ENCODE assay signal across 12 cellular contexts in the genomic region with DNA sequence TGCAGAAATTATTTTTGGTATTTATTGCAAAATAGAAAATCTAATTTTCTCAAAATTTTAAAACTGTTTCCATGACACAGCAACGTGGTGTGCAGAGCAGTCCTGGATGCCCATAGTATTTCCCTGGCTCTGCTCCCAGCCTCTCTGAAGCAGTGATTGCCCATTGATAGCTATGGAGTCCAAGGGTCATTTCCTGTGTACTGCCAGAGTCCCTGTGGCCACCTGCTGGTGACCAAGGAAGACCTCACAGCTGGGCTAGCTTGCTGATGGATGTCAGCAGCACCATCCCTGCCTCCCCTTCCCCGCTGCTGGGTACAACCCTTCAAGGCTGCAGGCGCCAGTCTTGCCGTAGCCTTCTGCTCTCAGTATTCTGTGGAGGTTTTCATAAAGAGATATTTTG.
A peak's percentile ranks its signal among the peaks of the same experiment; 100 is the strongest.
DNase-seq lines count a peak whose midpoint lies in the region; ATAC-seq and TF ChIP-seq lines count a peak whose summit lies in the region.
"Had no signal": no experiment of that assay in that cellular context is flagged by ENCODE, and none has a peak within 500 bp of the region (broad histone marks: within the 10 kb centered on the region; RNA-seq: fewer than 3 reads in every experiment).

No MANE protein-coding gene starts in this region.

- H3K4me1 ChIP-seq in Peyer's patch, result no peaks in the 10 kb centered on the region

- no peaks in the 10 kb centered on the region for H3K27me3 Mint-ChIP-seq in type B pancreatic cell

- H3K4me1 Mint-ChIP-seq in type B pancreatic cell (ENCODE audit: unreplicated experiment), result peaks cover 25% of the 10 kb centered on the region

- H3K36me3 ChIP-seq in Peyer's patch, result no peaks in the 10 kb centered on the region

- H3K36me3 Mint-ChIP-seq in type B pancreatic cell, result peaks cover 3% of the 10 kb centered on the region

- no peaks in the 10 kb centered on the region for H3K9me3 Mint-ChIP-seq in type B pancreatic cell

- H3K27ac ChIP-seq in Peyer's patch, result no peak overlapping the region

- no peak overlapping the region for H3K4me3 Mint-ChIP-seq in type B pancreatic cell

- no peak for ATAC-seq in GM21786 (IDR thresholded peaks at IDR 0.05; ENCODE audit: unreplicated experiment)

- H3K9me3 ChIP-seq in Peyer's patch, result no peaks in the 10 kb centered on the region

- TF ChIP-seq POLR2A in Peyer's patch (IDR thresholded peaks at IDR 0.05), result no peak

- H3K27ac Mint-ChIP-seq in type B pancreatic cell, result no peak overlapping the region

- no peak overlapping the region for H3K4me3 ChIP-seq in Peyer's patch

- no peaks in the 10 kb centered on the region for H3K27me3 ChIP-seq in Peyer's patch

- peak; percentile 25 for DNase-seq in NCI-H82 (lab: John Stamatoyannopoulos, UW)
- DNase-seq in NCI-H82 treated with DMSO at 0.1 percent for 48 hours (lab: John Stamatoyannopoulos, UW; ENCODE audit: unreplicated experiment), result no peak
- peak in 2 of 3 donors; percentile 72 to 81 for DNase-seq in Peyer's patch
- DNase-seq in iPS-NIHi7 (ENCODE audit: extremely low spot score), result peak; percentile 45
- no peak for DNase-seq in type B pancreatic cell (ENCODE audit: extremely low spot score, unreplicated experiment)
- no peak for DNase-seq in NOMO-1 treated with dmso at 0.1 percent for 144 hours (lab: John Stamatoyannopoulos, UW; ENCODE audit: unreplicated experiment)
- DNase-seq in NCI-H2196 (lab: John Stamatoyannopoulos, UW; ENCODE audit: unreplicated experiment), result no peak
- DNase-seq: aorta; effector CD8-positive, alpha-beta T cell; NCI-H1694; RPMI8226 had no signal

- TF ChIP-seq CTCF in Peyer's patch (IDR thresholded peaks at IDR 0.05), result peak in 4 of 6 experiments; percentile 24 to 80 (median 76)
- TF ChIP-seq CTCF in type B pancreatic cell (conservative IDR thresholded peaks at IDR 0.05), result peak; percentile 63

Comparison
In these comparisons a context has a peak if more than half of its experiments do, and no peak if none do; other contexts are left out.
1. DNase-seq: peak in NCI-H82 (single experiment), Peyer's patch (2 of 3) and iPS-NIHi7 (single experiment); none in NCI-H82 treated with DMSO at 0.1 percent for 48 hours (single experiment), type B pancreatic cell (single experiment), NOMO-1 treated with dmso at 0.1 percent for 144 hours (single experiment) and NCI-H2196 (single experiment).